In genomic region chr2:47402555-47402804, GRCh38 we compare ENCODE assay signal across 8 cellular contexts. TPM values are rescaled to one million over a fixed set of nuclear protein-coding genes. Genes with fewer than 3 reads are reported as not detected.
A peak's percentile ranks its signal among the peaks of the same experiment; 100 is the strongest.
DNase-seq lines count a peak whose midpoint lies in the region; ATAC-seq, FAIRE-seq and TF ChIP-seq lines count a peak whose summit lies in the region.

No MANE protein-coding gene starts in this region.

- H3K36me3 ChIP-seq in A673 (ENCODE audit: insufficient read depth, low read length, poor library complexity, severe bottlenecking) (peaks cover 10% of the 10 kb centered on the region), brain microvascular endothelial cell (replicated peaks) (no peaks in the 10 kb centered on the region), mesenchymal stem cell (ENCODE audit: control insufficient read depth in 1 of 2, insufficient read depth in 2 of 2, low read depth in 1 of 2, low read length in 2 of 2) (no peaks in the 10 kb centered on the region)

- peak overlapping the region in 1 of 2 experiments; percentile 92 for H3K14ac ChIP-seq in mesenchymal stem cell (ENCODE audit: low read length in 2 of 2)

- DNase-seq in A673 (ENCODE audit: low spot score) = no peak
- peak; percentile 41 for DNase-seq in HTR-8/SVneo (ENCODE audit: insufficient read length, low spot score)
- DNase-seq in brain microvascular endothelial cell = peak; percentile 18
- peak; percentile 51 for DNase-seq in mesenchymal stem cell
- no peak for DNase-seq in SW480 (ENCODE audit: low spot score)

- peaks cover 12% of the 10 kb centered on the region for H3K79me1 ChIP-seq in mesenchymal stem cell (replicated peaks; ENCODE audit: low read length, poor library complexity, severe bottlenecking)

- H3K4me2 ChIP-seq in mesenchymal stem cell (ENCODE audit: low read length, poor library complexity, severe bottlenecking) = peak overlapping the region; percentile 96

- CTCF ChIA-PET in A673 (lab: Charles Lee) = interaction anchor here (1.3 kb wide), 1 partner anchor 14 kb away, joined by 14 read pairs; no protein-coding TSS in a partner anchor

- no peak overlapping the region for H4K91ac ChIP-seq in mesenchymal stem cell (ENCODE audit: low read length)

- FAIRE-seq in HTR-8/SVneo (lab: Jason Lieb, UNC) = no peak

- H3K4me1 ChIP-seq in A673 (ENCODE audit: insufficient read depth, low read length, poor library complexity, severe bottlenecking) = no peaks in the 10 kb centered on the region
- peaks cover 6% of the 10 kb centered on the region for H3K4me1 ChIP-seq in mesenchymal stem cell (ENCODE audit: control insufficient read depth, insufficient read depth, low read depth, low read length)

- H3K4ac ChIP-seq in mesenchymal stem cell (ENCODE audit: low read depth in 1 of 2, low read length in 2 of 2) = peak overlapping the region in 1 of 2 experiments; percentile 74

- no peaks in the 10 kb centered on the region for H3K9me3 ChIP-seq in A673 (ENCODE audit: low read depth, low read length, poor library complexity, severe bottlenecking)
- H3K9me3 ChIP-seq in mesenchymal stem cell (ENCODE audit: control insufficient read depth, low read length) = no peaks in the 10 kb centered on the region

- no peak overlapping the region for H2AK5ac ChIP-seq in mesenchymal stem cell (ENCODE audit: low read length, severe bottlenecking)

- peak overlapping the region; percentile 92 for H4K8ac ChIP-seq in mesenchymal stem cell (ENCODE audit: low read length)

- no peak overlapping the region for H2BK120ac ChIP-seq in mesenchymal stem cell (ENCODE audit: low read depth, low read length)

- no TSS peak for BruUV-seq in A673 (replicated peaks; lab: Mats Ljungman, UMichigan)

- intact Hi-C loops in A673 (cut with micrococcal nuclease; ENCODE audit: unreplicated experiment) = no loop called here

- in situ Hi-C loops in brain microvascular endothelial cell (cut with HindIII; ENCODE audit: low pct_ligation_motif_present, low sequenced_read_pairs) = no loop called here

- H2BK5ac ChIP-seq in mesenchymal stem cell (ENCODE audit: low read depth, low read length, poor library complexity, severe bottlenecking) = peak overlapping the region; percentile 77

- H3K27me3 ChIP-seq in A673 (replicated peaks; ENCODE audit: insufficient read depth, low read depth, low read length, poor library complexity) = no peaks in the 10 kb centered on the region
- H3K27me3 ChIP-seq in brain microvascular endothelial cell (replicated peaks) = no peaks in the 10 kb centered on the region
- no peaks in the 10 kb centered on the region for H3K27me3 ChIP-seq in mesenchymal stem cell (ENCODE audit: control insufficient read depth in 1 of 2, insufficient read depth in 1 of 2, low read length in 2 of 2)

- POLR2A ChIA-PET in A673 (lab: Charles Lee; ENCODE audit: low non-redundant PET) = no interaction called here

- H3K18ac ChIP-seq in mesenchymal stem cell (ENCODE audit: low read depth in 1 of 2, low read length in 2 of 2) = peak overlapping the region in 1 of 2 experiments; percentile 85

- no peak overlapping the region for H2BK12ac ChIP-seq in mesenchymal stem cell (ENCODE audit: low read length in 2 of 2)

- peak overlapping the region; percentile 87 for H3K9ac ChIP-seq in mesenchymal stem cell (ENCODE audit: low read length)

- no peak overlapping the region for H2BK15ac ChIP-seq in mesenchymal stem cell (ENCODE audit: low read depth, poor library complexity, severe bottlenecking)

- TF ChIP-seq CTCF in A673 (conservative IDR thresholded peaks at IDR 0.05; ENCODE audit: low read depth, low read length) (no peak), brain microvascular endothelial cell (IDR thresholded peaks at IDR 0.05; ENCODE audit: low read depth, low read length, missing control alignments) (no peak)

- no peak overlapping the region for H2AFZ ChIP-seq in mesenchymal stem cell (ENCODE audit: low read depth, low read length)

- no peak overlapping the region for H3K23ac ChIP-seq in mesenchymal stem cell (ENCODE audit: low read length in 2 of 2)

- H3K27ac ChIP-seq in A673 (ENCODE audit: low read depth, low read length, poor library complexity, severe bottlenecking) (peak overlapping the region; percentile 52), brain microvascular endothelial cell (no peak overlapping the region), mesenchymal stem cell (ENCODE audit: low read length, poor library complexity, severe bottlenecking) (peak overlapping the region; percentile 78)

- 12% methylated on average over 8 of the region's 8 CpGs for WGBS in mesenchymal stem cell

- ATAC-seq in GM18907 (IDR thresholded peaks at IDR 0.05; ENCODE audit: unreplicated experiment) (no peak), GM21526 (IDR thresholded peaks at IDR 0.05; ENCODE audit: low FRiP score, unreplicated experiment) (no peak), GM19351 (IDR thresholded peaks at IDR 0.05; ENCODE audit: unreplicated experiment) (no peak)

- H3K4me3 ChIP-seq in A673 (ENCODE audit: low read depth, low read length, poor library complexity, severe bottlenecking) (peak overlapping the region; percentile 86), brain microvascular endothelial cell (ENCODE audit: low read depth, low read length) (peak overlapping the region; percentile 88), mesenchymal stem cell (ENCODE audit: insufficient read depth in 1 of 2, low read depth in 1 of 2, low read length in 2 of 2) (peak overlapping the region; percentile 69 to 98)

RNA-seq across cellular contexts. Expression of gene MSH2, which starts 0.5 kb away (rescaled TPM):
- total RNA-seq in A673 (2021) = 82.4 and 83.7 TPM in 2 replicates
- 7.3 TPM for polyA plus RNA-seq in mesenchymal stem cell (2013, experiment 1 of 2)
- polyA plus RNA-seq in mesenchymal stem cell (2013, experiment 2 of 2) = 7.8 TPM

RNA-seq across cellular contexts. Expression of gene EPCAM, which starts 33.4 kb away (rescaled TPM):
- total RNA-seq in A673 (2021) = 0.39 and 0.68 TPM in 2 replicates
- polyA plus RNA-seq in mesenchymal stem cell (2013, experiment 1 of 2) = 0.37 TPM
- polyA plus RNA-seq in mesenchymal stem cell (2013, experiment 2 of 2) = 0.38 TPM

Comparison
In these comparisons a context has a peak if more than half of its experiments do, and no peak if none do; other contexts are left out.
1. DNase-seq: peak in HTR-8/SVneo (single experiment), brain microvascular endothelial cell (single experiment) and mesenchymal stem cell (single experiment); none in A673 (single experiment) and SW480 (single experiment).
2. Peak in every context shown above with its lines, with median percentiles within 50 percentile points of each other: H3K4me3 ChIP-seq.